In the genomic region with DNA sequence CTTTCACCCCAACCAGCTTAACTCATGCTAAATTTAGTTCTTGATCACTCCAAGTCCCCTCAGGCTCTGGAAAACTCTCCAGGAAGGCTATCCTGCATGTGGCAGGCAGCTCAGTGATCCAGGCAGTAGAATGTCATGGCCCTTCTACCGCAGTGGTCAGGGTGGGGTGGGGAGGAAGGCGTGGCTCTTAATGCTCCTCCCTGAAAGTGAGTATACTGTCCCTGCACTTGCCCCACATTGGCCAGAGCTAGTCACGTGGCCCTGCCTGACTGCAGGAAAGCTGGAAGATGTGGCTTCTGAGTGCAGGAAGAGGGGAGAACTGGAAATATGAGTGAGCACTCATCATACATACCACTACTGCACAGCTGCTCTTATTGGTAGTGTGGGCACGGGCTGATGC, we compare ENCODE assay signal across 18 cellular contexts.
DNase-seq lines count a peak whose midpoint lies in the region; ATAC-seq, FAIRE-seq and TF ChIP-seq lines count a peak whose summit lies in the region.
"Had no signal": no experiment of that assay in that cellular context is flagged by ENCODE, and none has a peak within 500 bp of the region (broad histone marks: within the 10 kb centered on the region; RNA-seq: fewer than 3 reads in every experiment).

No MANE protein-coding gene starts in this region.

- H2AFZ ChIP-seq in HCT116 (ENCODE audit: low read depth, low read length, poor library complexity, severe bottlenecking) (no peak overlapping the region), GM12878 (ENCODE audit: control insufficient read depth, low read depth, low read length) (no peak overlapping the region), parathyroid adenoma (no peak overlapping the region)

- H3K4me3 ChIP-seq in HCT116 (replicated peaks in 1 of 2; ENCODE audit: low read depth in 1 of 2, low read length in 2 of 2) (no peak overlapping the region), MG63 (no peak overlapping the region), GM12878 (no peak overlapping the region), parathyroid adenoma (ENCODE audit: low read depth, low read length) (no peak overlapping the region)
- H3K4me3 ChIP-seq: HAP-1 had no signal

- SMC1A ChIA-PET in GM12878 (lab: Charles Lee; ENCODE audit: uncharacterized antibody, unreplicated experiment), result no interaction called here

- H3K27ac ChIP-seq in HCT116 (ENCODE audit: low read depth, low read length), result no peak overlapping the region
- no peak overlapping the region for H3K27ac ChIP-seq in GM12878 (ENCODE audit: control insufficient read depth, insufficient read depth)
- H3K27ac ChIP-seq in parathyroid adenoma, result peak overlapping the region; percentile 55
- H3K27ac ChIP-seq: KMS-11 had no signal

- DNase-seq in HCT116 (ENCODE audit: low read depth, low spot score), result no peak
- DNase-seq in MG63, result peak; percentile 28
- DNase-seq in GM12878 (ENCODE audit: low read depth, low spot score), result no peak
- DNase-seq in NCI-H1417 treated with DMSO at 0.1 percent for 48 hours (lab: John Stamatoyannopoulos, UW), result no peak
- DNase-seq in HK-2 (ENCODE audit: unreplicated experiment), result no peak
- DNase-seq: BE2C; CD4-positive, alpha-beta memory T cell; DND-41; GF-D8; NCI-H1417; NCI-H2029 treated with DMSO at 0.1 percent for 48 hours; NCI-H2227 treated with DMSO at 0.1 percent for 48 hours; NCI-H526 had no signal

- no peaks in the 10 kb centered on the region for H3K9me2 ChIP-seq in HCT116 (ENCODE audit: insufficient read depth)

- no peak for TF ChIP-seq EP300 in GM12878 (IDR thresholded peaks at IDR 0.05; ENCODE audit: borderline replicate concordance in 1 of 2, control insufficient read depth in 1 of 2, low read depth in 2 of 2, low read length in 2 of 2)

- H3K9ac ChIP-seq in HCT116 (ENCODE audit: low read length) (no peak overlapping the region), GM12878 (ENCODE audit: control insufficient read depth, insufficient read depth, low read length) (no peak overlapping the region), parathyroid adenoma (no peak overlapping the region)
- H3K9ac ChIP-seq: KMS-11 had no signal

- H3K27me3 ChIP-seq in HCT116 (ENCODE audit: insufficient read depth, low read length) (no peaks in the 10 kb centered on the region), MG63 (no peaks in the 10 kb centered on the region), GM12878 (replicated peaks in 1 of 2; ENCODE audit: control insufficient read depth in 2 of 2, insufficient read depth in 2 of 2, low read length in 1 of 2) (no peaks in the 10 kb centered on the region), parathyroid adenoma (ENCODE audit: control insufficient read depth, insufficient read depth, low read length) (no peaks in the 10 kb centered on the region)
- H3K27me3 ChIP-seq: BE2C had no signal

- BruUV-seq in HCT116 (replicated peaks; lab: Mats Ljungman, UMichigan) (no TSS peak), GM12878 (replicated peaks; lab: Mats Ljungman, UMichigan) (no TSS peak)

- intact Hi-C loops in HCT116 (cut with micrococcal nuclease) (no loop called here), GM12878 (cut with micrococcal nuclease; ENCODE audit: unreplicated experiment) (no loop called here)

- in situ Hi-C loops in GM12878 (cut with MboI), result no loop called here

- ATAC-seq in HCT116 (peak; percentile 82), GM12878 (no peak), GM21367 (IDR thresholded peaks at IDR 0.05; ENCODE audit: unreplicated experiment) (no peak)
- ATAC-seq: SK-N-SH treated with all-trans-retinoic acid at 6 μM for 48 hours had no signal

- POLR2A ChIA-PET in HCT116 (lab: Charles Lee), result no interaction called here
- POLR2A ChIA-PET in GM12878 (lab: Charles Lee), result interaction anchor here (0.7 kb wide), 1 partner anchor 303 kb away, joined by 7 read pairs; no protein-coding TSS in a partner anchor

- no peak for TF ChIP-seq RAD21 in HCT116 (IDR thresholded peaks at IDR 0.05; ENCODE audit: low read depth)
- TF ChIP-seq RAD21 in GM12878 (IDR thresholded peaks at IDR 0.05; ENCODE audit: insufficient read depth, low read depth, low read length), result no peak

- H3K9me3 ChIP-seq in HCT116 (ENCODE audit: control insufficient read depth in 1 of 2, insufficient read depth in 1 of 2, low read depth in 1 of 2, low read length in 2 of 2), result no peaks in the 10 kb centered on the region
- H3K9me3 ChIP-seq in MG63, result no peaks in the 10 kb centered on the region
- no peaks in the 10 kb centered on the region; the same call in 2 of the 3 replicates for H3K9me3 ChIP-seq in GM12878 (replicated peaks; ENCODE audit: control insufficient read depth, insufficient read depth, low read length)
- H3K9me3 ChIP-seq in parathyroid adenoma (ENCODE audit: control insufficient read depth, low read length), result no peaks in the 10 kb centered on the region
- H3K9me3 ChIP-seq: BE2C, HAP-1 had no signal

- H3K79me2 ChIP-seq in HCT116 (ENCODE audit: insufficient read depth, low read length), result no peaks in the 10 kb centered on the region
- H3K79me2 ChIP-seq in GM12878 (ENCODE audit: control insufficient read depth, insufficient read depth, low read length), result no peaks in the 10 kb centered on the region
- H3K79me2 ChIP-seq in parathyroid adenoma, result no peaks in the 10 kb centered on the region

- 44% methylated on average over 4 of the region's 4 CpGs for whole genome bisulfite sequencing in GM12878 (ENCODE audit: insufficient coverage, insufficient replicate concordance, low lambda C conversion rate, missing lambda C conversion rate)

- no peaks in the 10 kb centered on the region for H4K20me1 ChIP-seq in HCT116 (ENCODE audit: insufficient read depth)
- no peaks in the 10 kb centered on the region for H4K20me1 ChIP-seq in GM12878 (ENCODE audit: control insufficient read depth, insufficient read depth)

- no peak for FAIRE-seq in GM12878 (lab: Jason Lieb, UNC)

- RAD21 ChIA-PET in HCT116 (lab: Charles Lee; ENCODE audit: low non-redundant PET in 1 of 2, low total read pairs in 2 of 2, uncharacterized antibody in 2 of 2, unreplicated experiment in 2 of 2) (no interaction called here), GM12878 (lab: Charles Lee; ENCODE audit: unreplicated experiment) (interaction anchor here (0.6 kb wide), 1 partner anchor 39 kb away, joined by 3 read pairs; no protein-coding TSS in a partner anchor)

- peaks cover 6 to 13% of the 10 kb centered on the region in 2 experiments for H3K4me1 ChIP-seq in HCT116 (ENCODE audit: control insufficient read depth in 1 of 2, insufficient read depth in 2 of 2, low read length in 2 of 2)
- H3K4me1 ChIP-seq in GM12878 (ENCODE audit: control insufficient read depth, insufficient read depth, low read length), result no peaks in the 10 kb centered on the region
- H3K4me1 ChIP-seq in parathyroid adenoma, result peaks cover 8% of the 10 kb centered on the region

- no peak for TF ChIP-seq CTCF in HCT116 (IDR thresholded peaks at IDR 0.05 in 2 of 3, conservative IDR thresholded peaks at IDR 0.05 in 1 of 3; ENCODE audit: borderline replicate concordance in 1 of 3, insufficient read depth in 1 of 3, low read depth in 2 of 3, low read length in 2 of 3)
- no peak for TF ChIP-seq CTCF in GM12878 (IDR thresholded peaks at IDR 0.05 in 2 of 3, conservative IDR thresholded peaks at IDR 0.05 in 1 of 3; ENCODE audit: control insufficient read depth in 2 of 3, extremely low read depth in 1 of 3, insufficient read depth in 1 of 3, low read depth in 3 of 3, low read length in 3 of 3)
- TF ChIP-seq CTCF in parathyroid adenoma (IDR thresholded peaks at IDR 0.05), result no peak

- CTCF ChIA-PET in HCT116 (lab: Charles Lee) (no interaction called here), GM12878 (lab: Yijun Ruan, JAX) (interaction anchor here (1.5 kb wide), 1 partner anchor 125 kb away, joined by 4 read pairs; no protein-coding TSS in a partner anchor)

- H3K4me2 ChIP-seq in HCT116 (ENCODE audit: low read length) (no peak overlapping the region), GM12878 (ENCODE audit: control insufficient read depth, insufficient read depth) (no peak overlapping the region), parathyroid adenoma (ENCODE audit: low read length) (no peak overlapping the region)
- H3K4me2 ChIP-seq: KMS-11 had no signal

- no peak for TF ChIP-seq POLR2A in HCT116 (IDR thresholded peaks at IDR 0.05; ENCODE audit: borderline replicate concordance, extremely low read depth, insufficient read depth, insufficient read length)
- no peak for TF ChIP-seq POLR2A in GM12878 (IDR thresholded peaks at IDR 0.05; ENCODE audit: low read depth, low read length)

- H3K36me3 ChIP-seq in HCT116 (ENCODE audit: control insufficient read depth in 1 of 2, insufficient read depth in 2 of 2, low read length in 2 of 2), result no peaks in the 10 kb centered on the region
- no peaks in the 10 kb centered on the region for H3K36me3 ChIP-seq in MG63
- no peaks in the 10 kb centered on the region; a peak in 1 of 4 replicates for H3K36me3 ChIP-seq in GM12878 (ENCODE audit: control insufficient read depth in 2 of 2, insufficient read depth in 2 of 2, low read length in 1 of 2)
- H3K36me3 ChIP-seq in parathyroid adenoma (ENCODE audit: control insufficient read depth, insufficient read depth, low read length), result no peaks in the 10 kb centered on the region
- H3K36me3 ChIP-seq: BE2C, HAP-1 had no signal

TF ChIP-seq in HCT116, 20 proteins besides CTCF, POLR2A, EP300 and RAD21:
- TF ChIP-seq TCF7L2 (IDR thresholded peaks at IDR 0.05; ENCODE audit: borderline replicate concordance, extremely low read depth, insufficient read depth, insufficient read length) (no peak), EZH2 (IDR thresholded peaks at IDR 0.05) (no peak), SIN3A (IDR thresholded peaks at IDR 0.05; ENCODE audit: low read depth) (no peak), POLR2AphosphoS5 (IDR thresholded peaks at IDR 0.05; ENCODE audit: low read depth, low read length) (no peak)
TF ChIP-seq in HCT116: peak in this region for 0.

TF ChIP-seq in GM12878, 131 proteins besides CTCF, POLR2A, EP300 and RAD21 (continues in another document):
- TF ChIP-seq, protein P1, sequence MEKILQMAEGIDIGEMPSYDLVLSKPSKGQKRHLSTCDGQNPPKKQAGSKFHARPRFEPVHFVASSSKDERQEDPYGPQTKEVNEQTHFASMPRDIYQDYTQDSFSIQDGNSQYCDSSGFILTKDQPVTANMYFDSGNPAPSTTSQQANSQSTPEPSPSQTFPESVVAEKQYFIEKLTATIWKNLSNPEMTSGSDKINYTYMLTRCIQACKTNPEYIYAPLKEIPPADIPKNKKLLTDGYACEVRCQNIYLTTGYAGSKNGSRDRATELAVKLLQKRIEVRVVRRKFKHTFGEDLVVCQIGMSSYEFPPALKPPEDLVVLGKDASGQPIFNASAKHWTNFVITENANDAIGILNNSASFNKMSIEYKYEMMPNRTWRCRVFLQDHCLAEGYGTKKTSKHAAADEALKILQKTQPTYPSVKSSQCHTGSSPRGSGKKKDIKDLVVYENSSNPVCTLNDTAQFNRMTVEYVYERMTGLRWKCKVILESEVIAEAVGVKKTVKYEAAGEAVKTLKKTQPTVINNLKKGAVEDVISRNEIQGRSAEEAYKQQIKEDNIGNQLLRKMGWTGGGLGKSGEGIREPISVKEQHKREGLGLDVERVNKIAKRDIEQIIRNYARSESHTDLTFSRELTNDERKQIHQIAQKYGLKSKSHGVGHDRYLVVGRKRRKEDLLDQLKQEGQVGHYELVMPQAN (conservative IDR thresholded peaks at IDR 0.05), result no peak
